Comparison of ENCODE assay signal across 7 cellular contexts in the genomic region with DNA sequence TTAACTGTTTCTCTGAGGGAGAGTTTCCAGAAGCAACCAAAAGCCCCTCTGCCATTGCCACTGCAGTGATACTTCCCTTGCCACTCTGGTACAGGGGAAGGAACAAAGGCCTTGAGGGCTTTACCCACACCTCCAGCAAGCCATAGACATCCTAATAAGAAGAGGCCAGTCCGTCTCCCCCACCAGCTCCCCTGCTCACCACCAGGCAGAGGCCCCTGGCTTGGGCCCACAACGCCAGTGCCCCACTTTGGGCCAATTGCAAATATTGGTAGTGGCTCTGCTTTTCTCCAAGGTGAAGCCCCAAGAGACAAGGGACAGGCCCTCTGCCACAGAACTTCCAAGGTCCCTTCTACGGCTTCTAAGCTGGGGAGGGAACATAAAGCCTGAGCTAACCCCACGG.
"Had no signal": no experiment of that assay in that cellular context is flagged by ENCODE, and none has a peak within 500 bp of the region (broad histone marks: within the 10 kb centered on the region; RNA-seq: fewer than 3 reads in every experiment).

No MANE protein-coding gene starts in this region.

- ATAC-seq: GM23338 had no signal

- H2AFZ ChIP-seq: GM23338 had no signal

- H3K4me2 ChIP-seq: GM23338 had no signal

- DNase-seq: H9, HCEC 1CT, KBM-7 had no signal

- H3K4me3 ChIP-seq: GM23338 had no signal

- FAIRE-seq: H1, H54, HTR-8/SVneo had no signal
